8 cellular contexts compared by ENCODE assay signal in genomic region chr6:32700391-32701040, GRCh38. TPM values are rescaled to one million over a fixed set of nuclear protein-coding genes. Genes with fewer than 3 reads are reported as not detected.
A peak's percentile ranks its signal among the peaks of the same experiment; 100 is the strongest.
DNase-seq lines count a peak whose midpoint lies in the region; ATAC-seq, FAIRE-seq and TF ChIP-seq lines count a peak whose summit lies in the region.

No MANE protein-coding gene starts in this region.

- peak; percentile 83 for ATAC-seq in omental fat pad (ENCODE audit: low FRiP score)
- ATAC-seq in GM21786 (IDR thresholded peaks at IDR 0.05; ENCODE audit: unreplicated experiment), result no peak
- ATAC-seq in HG02759 (IDR thresholded peaks at IDR 0.05; ENCODE audit: unreplicated experiment), result no peak

- no peak overlapping the region for H3K27ac Mint-ChIP-seq in activated CD4-positive, alpha-beta memory T cell treated with anti-CD3 and anti-CD28 coated beads, Interleukin-2, amount 10 ng/mL, durations not matched to agents 7 days and 5 days

- peaks cover 2% of the 10 kb centered on the region for H3K9me3 Mint-ChIP-seq in activated CD4-positive, alpha-beta memory T cell treated with anti-CD3 and anti-CD28 coated beads, Interleukin-2, amount 10 ng/mL, durations not matched to agents 7 days and 5 days

- CTCF ChIA-PET in activated CD4-positive, alpha-beta memory T cell treated with anti-CD3 and anti-CD28 coated beads, Interleukin-2, amount 10 ng/mL, durations not matched to agents 7 days and 5 days (lab: Charles Lee), result interaction anchor here (0.6 to 2.9 kb wide), 20 partner anchors 8 to 291 kb away, joined by 3 to 22 read pairs (median 4); partner anchors contain the start of gene HLA-DQB1

- TF ChIP-seq CTCF in AG10803 (conservative IDR thresholded peaks at IDR 0.05; ENCODE audit: low read length) (peak; percentile 73), GM12874 (IDR thresholded peaks at IDR 0.05; ENCODE audit: insufficient read depth, low read depth, low read length) (peak; percentile 54; the same call in 1 of the 2 replicates), omental fat pad (IDR thresholded peaks at IDR 0.05) (peak in 1 of 3 donors; percentile 56)

- H3K36me3 Mint-ChIP-seq in activated CD4-positive, alpha-beta memory T cell treated with anti-CD3 and anti-CD28 coated beads, Interleukin-2, amount 10 ng/mL, durations not matched to agents 7 days and 5 days (ENCODE audit: low read depth), result no peaks in the 10 kb centered on the region

- peak; percentile 63 for DNase-seq in AG10803 (ENCODE audit: low read depth)
- DNase-seq in NCI-H446 (lab: John Stamatoyannopoulos, UW), result peak; percentile 10 to 48
- peak; percentile 33 for DNase-seq in activated CD4-positive, alpha-beta memory T cell treated with anti-CD3 and anti-CD28 coated beads, Interleukin-2, amount 10 ng/mL, durations not matched to agents 7 days and 5 days
- DNase-seq in frontal cortex (ENCODE audit: low spot score in 2 of 2), result peak; percentile 8 to 47
- DNase-seq in omental fat pad (ENCODE audit: low spot score), result no peak

- POLR2A ChIA-PET in activated CD4-positive, alpha-beta memory T cell treated with anti-CD3 and anti-CD28 coated beads, Interleukin-2, amount 10 ng/mL, durations not matched to agents 7 days and 5 days (lab: Charles Lee), result no interaction called here

- H3K4me1 Mint-ChIP-seq in activated CD4-positive, alpha-beta memory T cell treated with anti-CD3 and anti-CD28 coated beads, Interleukin-2, amount 10 ng/mL, durations not matched to agents 7 days and 5 days, result no peaks in the 10 kb centered on the region

- H3K4me3 Mint-ChIP-seq in activated CD4-positive, alpha-beta memory T cell treated with anti-CD3 and anti-CD28 coated beads, Interleukin-2, amount 10 ng/mL, durations not matched to agents 7 days and 5 days, result no peak overlapping the region

- H3K27me3 Mint-ChIP-seq in activated CD4-positive, alpha-beta memory T cell treated with anti-CD3 and anti-CD28 coated beads, Interleukin-2, amount 10 ng/mL, durations not matched to agents 7 days and 5 days, result peaks cover 66% of the 10 kb centered on the region

- no peak overlapping the region for H3K4me3 ChIP-seq in AG10803 (ENCODE audit: low read length)

- FAIRE-seq in frontal cortex (lab: Jason Lieb, UNC), result no peak

RNA-seq across cellular contexts. Expression of gene HLA-DQB1, which starts 34.1 kb away (rescaled TPM):
- 10 to 100 TPM; 74.4 to 74.6 TPM for total RNA-seq in activated CD4-positive, alpha-beta memory T cell treated with anti-CD3 and anti-CD28 coated beads, Interleukin-2, amount 10 ng/mL, durations not matched to agents 7 days and 5 days
- 0.41 TPM for total RNA-seq in frontal cortex
- total RNA-seq in omental fat pad, result 1 to 10 TPM; 1.6 to 9.1 (median 2.4) TPM

RNA-seq across cellular contexts. Expression of gene HLA-DQA2, which starts 40.7 kb away (rescaled TPM):
- total RNA-seq in activated CD4-positive, alpha-beta memory T cell treated with anti-CD3 and anti-CD28 coated beads, Interleukin-2, amount 10 ng/mL, durations not matched to agents 7 days and 5 days, result not detected
- total RNA-seq in frontal cortex (not detected), omental fat pad (1 to 10 TPM in 1 of 4 donors, under 1 TPM in 2, not detected in 1; 0.56 to 2.4 (median 0.96) TPM)

Comparison
In these comparisons a context has a peak if more than half of its experiments do, and no peak if none do; other contexts are left out.
1. RNA of gene HLA-DQB1, which starts 34.1 kb away (total RNA-seq): 74.4 to 74.6 TPM in activated CD4-positive, alpha-beta memory T cell treated with anti-CD3 and anti-CD28 coated beads, Interleukin-2, amount 10 ng/mL, durations not matched to agents 7 days and 5 days; 1.6 to 9.1 TPM in omental fat pad and 0.41 TPM in frontal cortex (single experiment); every median in the first group is over 4 times any median in the second.